21 cellular contexts compared by ENCODE assay signal in the genomic region with DNA sequence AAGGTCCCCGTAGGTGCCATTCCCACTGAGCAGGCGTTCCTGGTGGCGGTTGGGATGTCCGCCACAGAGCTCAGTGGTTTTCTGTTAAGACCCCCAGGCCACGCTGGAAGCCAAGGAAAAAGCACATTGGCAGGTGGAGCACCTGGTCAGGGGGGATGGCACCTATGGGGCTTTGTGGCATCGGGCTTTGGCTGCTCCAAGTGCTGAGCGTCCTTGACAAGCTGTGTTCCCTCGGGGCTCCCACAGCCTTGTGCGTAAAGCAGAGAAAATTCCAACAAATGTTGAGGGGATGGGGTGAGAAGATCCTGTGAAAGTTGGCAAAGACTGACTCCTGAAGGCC.
DNase-seq lines count a peak whose midpoint lies in the region; TF ChIP-seq lines count a peak whose summit lies in the region.
"Had no signal": no experiment of that assay in that cellular context is flagged by ENCODE, and none has a peak within 500 bp of the region (broad histone marks: within the 10 kb centered on the region; RNA-seq: fewer than 3 reads in every experiment).

No MANE protein-coding gene starts in this region.

- peak; percentile 38 for DNase-seq in activated CD8-positive, alpha-beta memory T cell treated with anti-CD3 and anti-CD28 coated beads, Interleukin-2, amount 50 U/mL, for 48 hours
- no peak for DNase-seq in activated CD8-positive, alpha-beta memory T cell treated with anti-CD3 and anti-CD28 coated beads, Interleukin-2, amount 50 U/mL, for 4 hours
- DNase-seq in H9: peak; percentile 22
- DNase-seq in islet precursor cell: peak; percentile 34
- peak; percentile 28 for DNase-seq in sigmoid colon
- DNase-seq in Ammon's horn (ENCODE audit: low spot score): no peak
- no peak for DNase-seq in BE2C
- DNase-seq in COLO668 (lab: John Stamatoyannopoulos, UW; ENCODE audit: unreplicated experiment): no peak
- DNase-seq: 8988T; CD4-positive, CD25-positive, alpha-beta regulatory T cell; IMR-90; NCI-H1417; NCI-H187 treated with DMSO at 0.1 percent for 48 hours; NCI-H345; NCI-H524 treated with DMSO at 0.1 percent for 48 hours; PC-9 had no signal

- no peaks in the 10 kb centered on the region for H3K9me3 ChIP-seq in H9 (ENCODE audit: control insufficient read depth, low read depth, low read length)
- peaks cover 0 to 4% (median 0%) of the 10 kb centered on the region in 4 donors for H3K9me3 ChIP-seq in sigmoid colon
- no peaks in the 10 kb centered on the region for H3K9me3 ChIP-seq in BE2C
- H3K9me3 ChIP-seq: Caco-2, HAP-1 had no signal

- H2AK5ac ChIP-seq in H9 (ENCODE audit: insufficient read length, low read length): no peak overlapping the region

- no peak overlapping the region for H3K14ac ChIP-seq in H9 (ENCODE audit: insufficient read depth, low read length)

- TF ChIP-seq CTCF in H9 (conservative IDR thresholded peaks at IDR 0.05): no peak
- TF ChIP-seq CTCF in sigmoid colon (IDR thresholded peaks at IDR 0.05): no peak
- TF ChIP-seq CTCF in BE2C (IDR thresholded peaks at IDR 0.05; ENCODE audit: low read depth, low read length): no peak

- no peaks in the 10 kb centered on the region for H3K9me3 Mint-ChIP-seq in H9

- no peak for TF ChIP-seq EP300 in sigmoid colon (IDR thresholded peaks at IDR 0.05)

- no peaks in the 10 kb centered on the region for H3K27me3 Mint-ChIP-seq in H9 (ENCODE audit: low read depth)
- H3K27me3 Mint-ChIP-seq: CD4-positive, CD25-positive, alpha-beta regulatory T cell had no signal

- H4K91ac ChIP-seq in H9 (ENCODE audit: insufficient read length, low read depth, low read length): no peak overlapping the region

- no peak overlapping the region for H3T11ph ChIP-seq in H9 (ENCODE audit: low read length)

- no peaks in the 10 kb centered on the region for H4K20me1 ChIP-seq in H9 (ENCODE audit: control insufficient read depth, insufficient read depth, insufficient read length)

- no peak overlapping the region for H3K4me3 Mint-ChIP-seq in H9
- H3K4me3 Mint-ChIP-seq: B cell; CD4-positive, CD25-positive, alpha-beta regulatory T cell had no signal

- H3K36me3 Mint-ChIP-seq in H9 (ENCODE audit: insufficient read depth in 1 of 3, low read depth in 3 of 3): no peaks in the 10 kb centered on the region
- H3K36me3 Mint-ChIP-seq: CD4-positive, CD25-positive, alpha-beta regulatory T cell had no signal

- no peaks in the 10 kb centered on the region for H3K36me3 ChIP-seq in sigmoid colon
- no peaks in the 10 kb centered on the region for H3K36me3 ChIP-seq in BE2C
- H3K36me3 ChIP-seq: HAP-1 had no signal

- H4K8ac ChIP-seq in H9 (replicated peaks; ENCODE audit: insufficient read length, low read depth, low read length): no peak overlapping the region

- no peak overlapping the region for H2BK12ac ChIP-seq in H9 (ENCODE audit: insufficient read length, low read depth, low read length)

- H3K4me3 ChIP-seq in sigmoid colon (no peak overlapping the region), BE2C (ENCODE audit: low read depth, low read length) (no peak overlapping the region)
- H3K4me3 ChIP-seq: HAP-1, PC-9 had no signal

- no peak overlapping the region for H4K5ac ChIP-seq in H9 (ENCODE audit: insufficient read length, low read depth, low read length)

- intact Hi-C loops in sigmoid colon (cut with DNase I): no loop called here

- H3K27me3 ChIP-seq in H9 (ENCODE audit: insufficient read depth, low read length) (no peaks in the 10 kb centered on the region), sigmoid colon (no peaks in the 10 kb centered on the region), BE2C (no peaks in the 10 kb centered on the region)

- WGBS in H9 (ENCODE audit: extremely low coverage, insufficient read length, low lambda C conversion rate): no CpG with 5 or more reads among the region's 9 CpGs
- WGBS in sigmoid colon, 2 donors: 94 to 96% methylated on average over 9 of the region's 9 CpGs

- H3K27ac Mint-ChIP-seq in H9: no peak overlapping the region
- H3K27ac Mint-ChIP-seq: B cell; CD4-positive, CD25-positive, alpha-beta regulatory T cell had no signal

- no peak overlapping the region for H2AFZ ChIP-seq in H9 (ENCODE audit: low read length)
- H2AFZ ChIP-seq: PC-9 had no signal

- H3K23me2 ChIP-seq in H9 (ENCODE audit: insufficient read length, low read depth, low read length, poor library complexity, severe bottlenecking): no peaks in the 10 kb centered on the region

- H2BK5ac ChIP-seq in H9 (ENCODE audit: insufficient read length, low read length): no peak overlapping the region

- no peaks in the 10 kb centered on the region for H3K4me1 Mint-ChIP-seq in H9
- H3K4me1 Mint-ChIP-seq: B cell had no signal

- H2BK15ac ChIP-seq in H9 (ENCODE audit: low read depth, low read length): no peak overlapping the region

- H3K56ac ChIP-seq in H9 (ENCODE audit: insufficient read length, low read depth, low read length): no peak overlapping the region

- H3K4me1 ChIP-seq in H9 (ENCODE audit: insufficient read depth, low read length): no peaks in the 10 kb centered on the region
- no peaks in the 10 kb centered on the region for H3K4me1 ChIP-seq in sigmoid colon
- no peaks in the 10 kb centered on the region for H3K4me1 ChIP-seq in BE2C
- H3K4me1 ChIP-seq: Caco-2, HAP-1 had no signal

- H3K4ac ChIP-seq in H9 (ENCODE audit: low read depth, low read length): no peak overlapping the region

- H3K9ac ChIP-seq in H9 (ENCODE audit: extremely low read depth, insufficient read length, low read length): no peak overlapping the region

- H3K79me2 ChIP-seq in H9 (ENCODE audit: insufficient read depth, low read length): no peaks in the 10 kb centered on the region

- TF ChIP-seq POLR2A in sigmoid colon (IDR thresholded peaks at IDR 0.05): no peak

- H3K27ac ChIP-seq in H9 (ENCODE audit: insufficient read length, low read depth, low read length) (no peak overlapping the region), sigmoid colon (no peak overlapping the region)
- H3K27ac ChIP-seq: HL-60, PC-9, RWPE1 had no signal

- no peak overlapping the region for H2BK120ac ChIP-seq in H9 (ENCODE audit: low read depth, low read length, poor library complexity, severe bottlenecking)

- no peak overlapping the region for H3K23ac ChIP-seq in H9 (ENCODE audit: insufficient read length, low read depth, low read length)

- H3K18ac ChIP-seq in H9 (ENCODE audit: insufficient read length, low read depth, low read length): no peak overlapping the region

- no peak overlapping the region for H3K4me2 ChIP-seq in H9 (ENCODE audit: insufficient read depth, insufficient read length, low read length)
- H3K4me2 ChIP-seq: PC-9 had no signal

- no peak overlapping the region for H2BK20ac ChIP-seq in H9 (ENCODE audit: low read depth, low read length, poor library complexity, severe bottlenecking)

- H3K79me1 ChIP-seq in H9 (ENCODE audit: insufficient read depth, low read depth, low read length, poor library complexity, severe bottlenecking): no peaks in the 10 kb centered on the region

Comparison
In these comparisons a context has a peak if more than half of its experiments do, and no peak if none do; other contexts are left out.
1. DNase-seq: peak in activated CD8-positive, alpha-beta memory T cell treated with anti-CD3 and anti-CD28 coated beads, Interleukin-2, amount 50 U/mL, for 48 hours (single experiment), H9 (single experiment), islet precursor cell (single experiment) and sigmoid colon (single experiment); none in activated CD8-positive, alpha-beta memory T cell treated with anti-CD3 and anti-CD28 coated beads, Interleukin-2, amount 50 U/mL, for 4 hours (single experiment), Ammon's horn (single experiment), BE2C (single experiment) and COLO668 (single experiment).